Comparison of ENCODE assay signal across 15 cellular contexts in the genomic region with DNA sequence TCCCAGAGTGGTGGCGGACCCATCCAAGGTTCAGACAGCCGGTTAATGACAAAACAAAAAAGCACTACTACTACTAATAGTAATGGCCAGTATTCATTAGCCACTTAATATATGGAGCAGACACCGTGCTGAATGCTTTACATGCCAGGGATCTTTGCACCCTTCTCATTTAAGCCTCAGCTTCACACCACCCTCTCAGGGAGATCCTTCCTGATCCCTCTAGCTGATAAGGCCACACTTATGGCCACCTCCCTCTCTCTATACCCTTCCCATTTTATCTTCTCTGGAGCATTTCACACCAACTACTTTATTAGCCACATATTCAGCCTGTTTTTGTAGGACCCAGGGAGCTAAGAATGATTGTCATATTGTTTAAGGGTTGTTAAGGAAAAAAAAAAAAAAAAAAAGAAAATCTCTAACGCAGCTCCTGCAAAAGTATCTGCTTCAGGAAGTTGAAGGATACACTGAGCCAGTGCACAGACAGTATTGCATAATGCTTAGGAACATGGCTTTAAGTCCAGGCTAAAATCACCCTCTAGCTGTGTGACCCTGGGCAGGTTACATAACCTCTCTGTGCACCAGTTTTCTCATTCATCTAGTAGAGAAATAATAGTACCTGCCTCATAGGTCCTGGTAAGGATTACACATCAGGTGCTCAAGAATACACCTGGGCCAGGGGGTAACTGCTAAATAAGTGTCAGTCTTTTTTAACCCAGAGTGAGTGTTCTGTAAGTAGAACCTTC. TPM values are rescaled to one million over a fixed set of nuclear protein-coding genes. Genes with fewer than 3 reads are reported as not detected.
A peak's percentile ranks its signal among the peaks of the same experiment; 100 is the strongest.
DNase-seq lines count a peak whose midpoint lies in the region; ATAC-seq and TF ChIP-seq lines count a peak whose summit lies in the region.
"Had no signal": no experiment of that assay in that cellular context is flagged by ENCODE, and none has a peak within 500 bp of the region (broad histone marks: within the 10 kb centered on the region; RNA-seq: fewer than 3 reads in every experiment).

No MANE protein-coding gene starts in this region.

- TF ChIP-seq POLR2A in tibial nerve (IDR thresholded peaks at IDR 0.05): no peak

- H3K18ac ChIP-seq in mesendoderm (ENCODE audit: low read length): peak overlapping the region; percentile 39

- H3K36me3 ChIP-seq in mesendoderm (ENCODE audit: control insufficient read depth, insufficient read depth, low read length): no peaks in the 10 kb centered on the region
- H3K36me3 ChIP-seq in tibial nerve: no peaks in the 10 kb centered on the region
- H3K36me3 ChIP-seq: BLaER1 treated with 17β-estradiol and CSF1 and Interleukin-3, amounts not matched to agents 10 nM and 100 nM had no signal

- no peak overlapping the region for H3K4ac ChIP-seq in mesendoderm (ENCODE audit: low read depth, low read length)

- no CpG with 5 or more reads among the region's 4 CpGs for WGBS in mesendoderm (ENCODE audit: extremely low coverage, insufficient coverage, low lambda C conversion rate)
- WGBS in tibial nerve, 2 donors: 51% methylated on average over 4 of the region's 4 CpGs

- no peak overlapping the region for H2AK5ac ChIP-seq in mesendoderm (ENCODE audit: low read length)

- ATAC-seq in GM18907 (IDR thresholded peaks at IDR 0.05; ENCODE audit: unreplicated experiment): no peak
- ATAC-seq: psoas muscle had no signal

- no peak overlapping the region for H3K23ac ChIP-seq in mesendoderm (ENCODE audit: low read length)

- no peak overlapping the region for H4K5ac ChIP-seq in mesendoderm (ENCODE audit: low read length)

- H2BK120ac ChIP-seq in mesendoderm (ENCODE audit: low read depth, low read length): no peak overlapping the region

- peaks cover 78% of the 10 kb centered on the region for H3K79me2 ChIP-seq in mesendoderm (ENCODE audit: control insufficient read depth, insufficient read depth, low read length)

- TF ChIP-seq CTCF in choroid plexus epithelial cell (conservative IDR thresholded peaks at IDR 0.05; ENCODE audit: low read depth, low read length) (no peak), tibial nerve (IDR thresholded peaks at IDR 0.05) (no peak)

- H3K4me2 ChIP-seq in mesendoderm (ENCODE audit: low read length): no peak overlapping the region

- no peak overlapping the region for H3K4me3 ChIP-seq in choroid plexus epithelial cell (ENCODE audit: low read depth, low read length)
- no peak overlapping the region for H3K4me3 ChIP-seq in mesendoderm (ENCODE audit: low read length)
- no peak overlapping the region for H3K4me3 ChIP-seq in tibial nerve
- H3K4me3 ChIP-seq: BLaER1 treated with 17β-estradiol and CSF1 and Interleukin-3, amounts not matched to agents 10 nM and 100 nM; psoas muscle had no signal

- no peak overlapping the region for H3K56ac ChIP-seq in mesendoderm (ENCODE audit: low read length)

- no peak overlapping the region for H2BK15ac ChIP-seq in mesendoderm (replicated peaks; ENCODE audit: low read depth)

- DNase-seq in MV-4-11 (lab: John Stamatoyannopoulos, UW) (peak; percentile 45), choroid plexus epithelial cell (ENCODE audit: low read depth) (peak; percentile 58), mesendoderm (peak; percentile 77), tibial nerve (ENCODE audit: low spot score in 2 of 2) (no peak), mucosa of gallbladder (ENCODE audit: low spot score) (no peak), NCI-H345 (lab: John Stamatoyannopoulos, UW) (no peak)
- DNase-seq: activated CD4-positive, alpha-beta T cell treated with anti-CD3 and anti-CD28 coated beads, Interleukin-2, amount 10 ng/mL, durations not matched to agents 7 days and 5 days; activated naive CD4-positive, alpha-beta T cell treated with anti-CD3 and anti-CD28 coated beads, Interleukin-2, amount 50 U/mL, for 16 hours; NCI-H1930; NCI-H524; OCI-M1; psoas muscle; SK-N-SH had no signal

- H3K4me1 ChIP-seq in mesendoderm (ENCODE audit: control insufficient read depth, low read depth, low read length): peaks cover 27% of the 10 kb centered on the region
- peaks cover 0 to 91% (median 51%) of the 10 kb centered on the region in 4 donors for H3K4me1 ChIP-seq in tibial nerve

- no peak overlapping the region for H4K8ac ChIP-seq in mesendoderm (ENCODE audit: low read depth, low read length)

- H3K9ac ChIP-seq in mesendoderm (ENCODE audit: low read length): no peak overlapping the region
- H3K9ac ChIP-seq: BLaER1 treated with 17β-estradiol and CSF1 and Interleukin-3, amounts not matched to agents 10 nM and 100 nM had no signal

- no peak for TF ChIP-seq EP300 in tibial nerve (IDR thresholded peaks at IDR 0.05)

- H3K27me3 ChIP-seq in mesendoderm (ENCODE audit: insufficient read depth, low read length, poor library complexity): no peaks in the 10 kb centered on the region
- no peaks in the 10 kb centered on the region for H3K27me3 ChIP-seq in tibial nerve

- H3K27ac ChIP-seq in mesendoderm (ENCODE audit: low read depth, low read length) (peak overlapping the region; percentile 65), tibial nerve (peak overlapping the region in 3 of 4 donors; percentile 32 to 79 (median 65))
- H3K27ac ChIP-seq: BLaER1 treated with 17β-estradiol and CSF1 and Interleukin-3, amounts not matched to agents 10 nM and 100 nM had no signal

- H3K9me3 ChIP-seq in tibial nerve: no peaks in the 10 kb centered on the region
- H3K9me3 ChIP-seq: BLaER1 treated with 17β-estradiol and CSF1 and Interleukin-3, amounts not matched to agents 10 nM and 100 nM; psoas muscle; SK-N-SH had no signal

- H3K79me1 ChIP-seq in mesendoderm (ENCODE audit: low read length): peaks cover 23% of the 10 kb centered on the region

- H2BK5ac ChIP-seq in mesendoderm (ENCODE audit: low read length): no peak overlapping the region

RNA-seq across cellular contexts. Expression of gene NUAK1, which starts 29.4 kb away (rescaled TPM):
- 22.4 TPM for polyA plus RNA-seq in mesendoderm (2013, experiment 1 of 2)
- 22.1 TPM for polyA plus RNA-seq in mesendoderm (2013, experiment 2 of 2)
- 10 to 100 TPM; 32.0 to 47.9 (median 33.5) TPM for total RNA-seq in tibial nerve
- total RNA-seq in mucosa of gallbladder: 11.4 TPM
- total RNA-seq: activated CD4-positive, alpha-beta T cell treated with anti-CD3 and anti-CD28 coated beads, Interleukin-2, amount 10 ng/mL, durations not matched to agents 7 days and 5 days had no signal

Comparison
In these comparisons a context has a peak if more than half of its experiments do, and no peak if none do; other contexts are left out.
1. DNase-seq: peak in MV-4-11 (single experiment), choroid plexus epithelial cell (single experiment) and mesendoderm (single experiment); none in tibial nerve (0 of 2), mucosa of gallbladder (single experiment) and NCI-H345 (single experiment).